7 cellular contexts compared by ENCODE assay signal in genomic region chr11:123560001-123560400, GRCh38.
A peak's percentile ranks its signal among the peaks of the same experiment; 100 is the strongest.
DNase-seq lines count a peak whose midpoint lies in the region; ATAC-seq and TF ChIP-seq lines count a peak whose summit lies in the region.

No MANE protein-coding gene starts in this region.

- peaks cover 20% of the 10 kb centered on the region for H3K4me1 Mint-ChIP-seq in activated T-cell treated with anti-CD3 and anti-CD28 coated beads, Interleukin-2, amount 50 U/mL, for 24 hours (ENCODE audit: low read depth)
- peaks cover 4% of the 10 kb centered on the region for H3K4me1 Mint-ChIP-seq in osteocyte (ENCODE audit: unreplicated experiment)

- H3K4me3 Mint-ChIP-seq in activated T-cell treated with anti-CD3 and anti-CD28 coated beads, Interleukin-2, amount 50 U/mL, for 24 hours, result peak overlapping the region; percentile 66
- H3K4me3 Mint-ChIP-seq in osteocyte (ENCODE audit: unreplicated experiment), result peak overlapping the region; percentile 63

- no peak for TF ChIP-seq CTCF in osteocyte (IDR thresholded peaks at IDR 0.05)

- no peaks in the 10 kb centered on the region for H3K9me3 Mint-ChIP-seq in activated T-cell treated with anti-CD3 and anti-CD28 coated beads, Interleukin-2, amount 50 U/mL, for 24 hours
- no peaks in the 10 kb centered on the region for H3K9me3 Mint-ChIP-seq in osteocyte (ENCODE audit: unreplicated experiment)

- H3K36me3 Mint-ChIP-seq in activated T-cell treated with anti-CD3 and anti-CD28 coated beads, Interleukin-2, amount 50 U/mL, for 24 hours (ENCODE audit: low read depth), result no peaks in the 10 kb centered on the region
- H3K36me3 Mint-ChIP-seq in osteocyte (ENCODE audit: unreplicated experiment), result no peaks in the 10 kb centered on the region

- peak; percentile 72 for ATAC-seq in HG03354 (IDR thresholded peaks at IDR 0.05; ENCODE audit: poor library complexity, severe bottlenecking, unreplicated experiment)
- no peak for ATAC-seq in GM21447 (IDR thresholded peaks at IDR 0.05; ENCODE audit: unreplicated experiment)

- peak overlapping the region; percentile 13 for H3K27ac Mint-ChIP-seq in activated T-cell treated with anti-CD3 and anti-CD28 coated beads, Interleukin-2, amount 50 U/mL, for 24 hours
- no peak overlapping the region for H3K27ac Mint-ChIP-seq in osteocyte (ENCODE audit: unreplicated experiment)

- H3K27me3 Mint-ChIP-seq in activated T-cell treated with anti-CD3 and anti-CD28 coated beads, Interleukin-2, amount 50 U/mL, for 24 hours, result peaks cover 4% of the 10 kb centered on the region
- H3K27me3 Mint-ChIP-seq in osteocyte (ENCODE audit: unreplicated experiment), result peaks cover 19% of the 10 kb centered on the region

- DNase-seq in GM04504 (ENCODE audit: low read depth) (peak; percentile 69), globus pallidus (ENCODE audit: low spot score) (peak; percentile 60), osteocyte (ENCODE audit: extremely low spot score, unreplicated experiment) (no peak), GDM1 (lab: John Stamatoyannopoulos, UW) (no peak)
- DNase-seq in activated T-cell treated with anti-CD3 and anti-CD28 coated beads, Interleukin-2, amount 50 U/mL, for 24 hours, result peak; percentile 55

Comparison
In these comparisons a context has a peak if more than half of its experiments do, and no peak if none do; other contexts are left out.
1. DNase-seq: peak in GM04504 (single experiment), activated T-cell treated with anti-CD3 and anti-CD28 coated beads, Interleukin-2, amount 50 U/mL, for 24 hours (single experiment) and globus pallidus (single experiment); none in osteocyte (single experiment) and GDM1 (single experiment).